ENCODE assay signal across 24 cellular contexts in genomic region chr2:70331012-70331411, GRCh38. TPM values are rescaled to one million over a fixed set of nuclear protein-coding genes. Genes with fewer than 3 reads are reported as not detected.
DNase-seq lines count a peak whose midpoint lies in the region; ATAC-seq, FAIRE-seq and TF ChIP-seq lines count a peak whose summit lies in the region.
"Had no signal": no experiment of that assay in that cellular context is flagged by ENCODE, and none has a peak within 500 bp of the region (broad histone marks: within the 10 kb centered on the region; RNA-seq: fewer than 3 reads in every experiment).

No MANE protein-coding gene starts in this region.

- no peak for TF ChIP-seq POLR2A in GM12892 (IDR thresholded peaks at IDR 0.05; ENCODE audit: low read depth, low read length)

- no peak overlapping the region for H3K23ac ChIP-seq in mesenchymal stem cell (ENCODE audit: low read length in 2 of 2)

- ATAC-seq in activated naive CD8-positive, alpha-beta T cell treated with anti-CD3 and anti-CD28 coated beads, Interleukin-2, amount 50 U/mL, for 24 hours, result no peak
- ATAC-seq in T-helper 17 cell, result no peak
- ATAC-seq: A549; CD8-positive, alpha-beta T cell had no signal

- FAIRE-seq in GM12892 (lab: Jason Lieb, UNC), result no peak
- FAIRE-seq: A549, D721Med, G401.6, GM12891, GM18507 had no signal

- H3K18ac ChIP-seq in mesenchymal stem cell (ENCODE audit: low read depth in 1 of 2, low read length in 2 of 2), result no peak overlapping the region

- H3K4ac ChIP-seq in mesenchymal stem cell (ENCODE audit: low read depth in 1 of 2, low read length in 2 of 2), result no peak overlapping the region

- H3K79me1 ChIP-seq in mesenchymal stem cell (replicated peaks; ENCODE audit: low read length, poor library complexity, severe bottlenecking), result no peaks in the 10 kb centered on the region

- H3K9me3 Mint-ChIP-seq in activated naive CD8-positive, alpha-beta T cell treated with anti-CD3 and anti-CD28 coated beads for 36 hours, result no peaks in the 10 kb centered on the region
- no peaks in the 10 kb centered on the region for H3K9me3 Mint-ChIP-seq in activated naive CD8-positive, alpha-beta T cell treated with anti-CD3 and anti-CD28 coated beads, Interleukin-2, amount 50 U/mL, for 24 hours
- H3K9me3 Mint-ChIP-seq: CD4-positive, alpha-beta T cell; CD8-positive, alpha-beta T cell had no signal

- no peak overlapping the region for H2BK120ac ChIP-seq in mesenchymal stem cell (ENCODE audit: low read depth, low read length)

- H4K91ac ChIP-seq in mesenchymal stem cell (ENCODE audit: low read length), result no peak overlapping the region

- H3K9ac ChIP-seq in mesenchymal stem cell (ENCODE audit: low read length), result no peak overlapping the region
- H3K9ac ChIP-seq: BLaER1 treated with 17β-estradiol and CSF1 and Interleukin-3, amounts not matched to agents 10 nM and 100 nM had no signal

- no peaks in the 10 kb centered on the region for H3K27me3 Mint-ChIP-seq in activated naive CD8-positive, alpha-beta T cell treated with anti-CD3 and anti-CD28 coated beads for 36 hours
- H3K27me3 Mint-ChIP-seq in activated naive CD8-positive, alpha-beta T cell treated with anti-CD3 and anti-CD28 coated beads, Interleukin-2, amount 50 U/mL, for 24 hours, result no peaks in the 10 kb centered on the region
- H3K27me3 Mint-ChIP-seq in T-helper 17 cell, result no peaks in the 10 kb centered on the region
- H3K27me3 Mint-ChIP-seq: CD4-positive, alpha-beta T cell had no signal

- H2AK5ac ChIP-seq in mesenchymal stem cell (ENCODE audit: low read length, severe bottlenecking), result no peak overlapping the region

- no peak overlapping the region for H3K4me3 Mint-ChIP-seq in activated naive CD8-positive, alpha-beta T cell treated with anti-CD3 and anti-CD28 coated beads for 36 hours
- no peak overlapping the region for H3K4me3 Mint-ChIP-seq in activated naive CD8-positive, alpha-beta T cell treated with anti-CD3 and anti-CD28 coated beads, Interleukin-2, amount 50 U/mL, for 24 hours
- no peak overlapping the region for H3K4me3 Mint-ChIP-seq in T-helper 17 cell
- H3K4me3 Mint-ChIP-seq: B cell; CD4-positive, alpha-beta T cell; CD8-positive, alpha-beta T cell had no signal

- H3K4me3 ChIP-seq in H7 (ENCODE audit: insufficient read depth, low read depth, low read length) (no peak overlapping the region), mesenchymal stem cell (ENCODE audit: insufficient read depth in 1 of 2, low read depth in 1 of 2, low read length in 2 of 2) (no peak overlapping the region)
- H3K4me3 ChIP-seq: A549; BLaER1 treated with 17β-estradiol and CSF1 and Interleukin-3, amounts not matched to agents 10 nM and 100 nM had no signal

- no peaks in the 10 kb centered on the region for H3K36me3 Mint-ChIP-seq in activated naive CD8-positive, alpha-beta T cell treated with anti-CD3 and anti-CD28 coated beads for 36 hours
- H3K36me3 Mint-ChIP-seq in activated naive CD8-positive, alpha-beta T cell treated with anti-CD3 and anti-CD28 coated beads, Interleukin-2, amount 50 U/mL, for 24 hours (ENCODE audit: low read depth), result no peaks in the 10 kb centered on the region
- H3K36me3 Mint-ChIP-seq in T-helper 17 cell (ENCODE audit: low read depth), result no peaks in the 10 kb centered on the region
- H3K36me3 Mint-ChIP-seq: CD8-positive, alpha-beta T cell had no signal

- 67% methylated on average over 7 of the region's 7 CpGs for WGBS in mesenchymal stem cell

- H3K14ac ChIP-seq in mesenchymal stem cell (ENCODE audit: low read length in 2 of 2), result peak overlapping the region in 1 of 2 experiments; percentile 60

- H2BK5ac ChIP-seq in mesenchymal stem cell (ENCODE audit: low read depth, low read length, poor library complexity, severe bottlenecking), result no peak overlapping the region

- H3K4me1 Mint-ChIP-seq in activated naive CD8-positive, alpha-beta T cell treated with anti-CD3 and anti-CD28 coated beads for 36 hours, result no peaks in the 10 kb centered on the region
- no peaks in the 10 kb centered on the region for H3K4me1 Mint-ChIP-seq in activated naive CD8-positive, alpha-beta T cell treated with anti-CD3 and anti-CD28 coated beads, Interleukin-2, amount 50 U/mL, for 24 hours
- H3K4me1 Mint-ChIP-seq in T-helper 17 cell, result peaks cover 2% of the 10 kb centered on the region
- H3K4me1 Mint-ChIP-seq: B cell had no signal

- H3K27ac ChIP-seq in mesenchymal stem cell (ENCODE audit: low read length, poor library complexity, severe bottlenecking), result no peak overlapping the region
- H3K27ac ChIP-seq: 22Rv1; A549; BLaER1 treated with 17β-estradiol and CSF1 and Interleukin-3, amounts not matched to agents 10 nM and 100 nM; C4-2B had no signal

- peak overlapping the region; percentile 40 for H3K27ac Mint-ChIP-seq in activated naive CD8-positive, alpha-beta T cell treated with anti-CD3 and anti-CD28 coated beads for 36 hours
- H3K27ac Mint-ChIP-seq in activated naive CD8-positive, alpha-beta T cell treated with anti-CD3 and anti-CD28 coated beads, Interleukin-2, amount 50 U/mL, for 24 hours, result no peak overlapping the region
- peak overlapping the region; percentile 34 for H3K27ac Mint-ChIP-seq in T-helper 17 cell
- H3K27ac Mint-ChIP-seq: B cell; CD4-positive, alpha-beta T cell; CD8-positive, alpha-beta T cell had no signal

- H4K8ac ChIP-seq in mesenchymal stem cell (ENCODE audit: low read length), result no peak overlapping the region

- no peaks in the 10 kb centered on the region; the same call in 1 of the 2 replicates for H3K27me3 ChIP-seq in H7 (ENCODE audit: control insufficient read depth, insufficient read depth, low read length)
- peaks cover 17 to 32% of the 10 kb centered on the region in 2 experiments for H3K27me3 ChIP-seq in mesenchymal stem cell (ENCODE audit: control insufficient read depth in 1 of 2, insufficient read depth in 1 of 2, low read length in 2 of 2)
- H3K27me3 ChIP-seq: BLaER1 treated with 17β-estradiol and CSF1 and Interleukin-3, amounts not matched to agents 10 nM and 100 nM had no signal

- no peaks in the 10 kb centered on the region for H3K9me3 ChIP-seq in T-helper 17 cell (ENCODE audit: control insufficient read depth, low read length, poor library complexity, severe bottlenecking)
- no peaks in the 10 kb centered on the region for H3K9me3 ChIP-seq in mesenchymal stem cell (ENCODE audit: control insufficient read depth, low read length)
- H3K9me3 ChIP-seq: A549; BLaER1 treated with 17β-estradiol and CSF1 and Interleukin-3, amounts not matched to agents 10 nM and 100 nM; Caco-2 had no signal

- no peak overlapping the region for H2BK15ac ChIP-seq in mesenchymal stem cell (ENCODE audit: low read depth, poor library complexity, severe bottlenecking)

- no peaks in the 10 kb centered on the region for H3K36me3 ChIP-seq in H7 (replicated peaks; ENCODE audit: control insufficient read depth, insufficient read depth, low read length)
- H3K36me3 ChIP-seq in mesenchymal stem cell (ENCODE audit: control insufficient read depth in 1 of 2, insufficient read depth in 2 of 2, low read depth in 1 of 2, low read length in 2 of 2), result no peaks in the 10 kb centered on the region
- H3K36me3 ChIP-seq: BLaER1 treated with 17β-estradiol and CSF1 and Interleukin-3, amounts not matched to agents 10 nM and 100 nM had no signal

- peaks cover 3% of the 10 kb centered on the region for H3K4me1 ChIP-seq in mesenchymal stem cell (ENCODE audit: control insufficient read depth, insufficient read depth, low read depth, low read length)
- H3K4me1 ChIP-seq: BLaER1 treated with 17β-estradiol and CSF1 and Interleukin-3, amounts not matched to agents 10 nM and 100 nM; Caco-2 had no signal

- H3K4me2 ChIP-seq in mesenchymal stem cell (ENCODE audit: low read length, poor library complexity, severe bottlenecking), result no peak overlapping the region
- H3K4me2 ChIP-seq: A549; BLaER1 treated with 17β-estradiol and CSF1 and Interleukin-3, amounts not matched to agents 10 nM and 100 nM had no signal

- peak overlapping the region; percentile 51 for H2AFZ ChIP-seq in mesenchymal stem cell (ENCODE audit: low read depth, low read length)

- H2BK12ac ChIP-seq in mesenchymal stem cell (ENCODE audit: low read length in 2 of 2), result no peak overlapping the region

- no peak for DNase-seq in activated naive CD8-positive, alpha-beta T cell treated with anti-CD3 and anti-CD28 coated beads for 36 hours
- DNase-seq in activated naive CD8-positive, alpha-beta T cell treated with anti-CD3 and anti-CD28 coated beads, Interleukin-2, amount 50 U/mL, for 24 hours, result no peak
- DNase-seq in H7, result peak; percentile 29
- DNase-seq in T-helper 17 cell, result no peak
- no peak for DNase-seq in mesenchymal stem cell
- no peak for DNase-seq in GM12892 (ENCODE audit: insufficient read length)
- no peak for DNase-seq in kidney glomerular epithelial cell (lab: John Stamatoyannopoulos, UW)
- no peak for DNase-seq in NCI-H1694 treated with DMSO at 0.1 percent for 48 hours (lab: John Stamatoyannopoulos, UW)
- DNase-seq: AML-193; Caco-2; Calu3; CD4-positive, alpha-beta T cell; CD8-positive, alpha-beta T cell; DMS79 treated with DMSO at 0.1 percent for 48 hours; GF-D8 had no signal

RNA-seq across cellular contexts. Expression of gene FAM136A, which starts 29.1 kb away (rescaled TPM):
- 100 to 1,000 TPM; 115 TPM for total RNA-seq in activated naive CD8-positive, alpha-beta T cell treated with anti-CD3 and anti-CD28 coated beads for 36 hours
- total RNA-seq in H7 (2014; rRNA removed; shearing (Covaris generic)), result 84.4 and 87.1 TPM in 2 replicates
- total RNA-seq in T-helper 17 cell, result 10 to 100 TPM; 15.5 to 30.6 TPM
- 26.1 TPM for polyA plus RNA-seq in mesenchymal stem cell (2013, experiment 1 of 2)
- polyA plus RNA-seq in mesenchymal stem cell (2013, experiment 2 of 2), result 26.4 TPM
- polyA plus RNA-seq in GM12892 (2012; ENCODE audit: missing spikeins), result 61.0 TPM

RNA-seq across cellular contexts. Expression of gene SNRPG, which starts 37.5 kb away (rescaled TPM):
- total RNA-seq in activated naive CD8-positive, alpha-beta T cell treated with anti-CD3 and anti-CD28 coated beads for 36 hours, result 100 to 1,000 TPM; 590 to 602 TPM
- total RNA-seq in H7 (2014; rRNA removed; shearing (Covaris generic)), result 144 and 160 TPM in 2 replicates
- 10 to 100 TPM; 78.4 to 90.1 TPM for total RNA-seq in T-helper 17 cell
- polyA plus RNA-seq in mesenchymal stem cell (2013, experiment 1 of 2), result 216 TPM
- polyA plus RNA-seq in mesenchymal stem cell (2013, experiment 2 of 2), result 232 TPM
- 241 TPM for polyA plus RNA-seq in GM12892 (2012; ENCODE audit: missing spikeins)
